Comparison of ENCODE assay signal across 8 cellular contexts in genomic region chr9:121498150-121498486, GRCh38. TPM values are rescaled to one million over a fixed set of nuclear protein-coding genes. Genes with fewer than 3 reads are reported as not detected.
DNase-seq lines count a peak whose midpoint lies in the region; ATAC-seq, FAIRE-seq and TF ChIP-seq lines count a peak whose summit lies in the region.

No MANE protein-coding gene starts in this region.

- no peak overlapping the region for H2AFZ ChIP-seq in H1 (ENCODE audit: low read length)

- H3K36me3 ChIP-seq in WERI-Rb-1 = no peaks in the 10 kb centered on the region
- H3K36me3 ChIP-seq in H1 (ENCODE audit: control insufficient read depth in 2 of 4, insufficient read depth in 4 of 4, low read length in 3 of 4) = no peaks in the 10 kb centered on the region

- no peak overlapping the region for H4K5ac ChIP-seq in H1 (ENCODE audit: insufficient read length, low read depth, low read length)

- peaks cover 2% of the 10 kb centered on the region for H3K36me3 Mint-ChIP-seq in memory B cell

- H2BK120ac ChIP-seq in H1 (replicated peaks; ENCODE audit: low read depth, low read length) = no peak overlapping the region

- ATAC-seq in GM19023 (IDR thresholded peaks at IDR 0.05; ENCODE audit: unreplicated experiment) = peak; percentile 76
- peak; percentile 77 for ATAC-seq in HG03342 (IDR thresholded peaks at IDR 0.05; ENCODE audit: unreplicated experiment)
- peak; percentile 76 for ATAC-seq in memory B cell (ENCODE audit: low read depth)

- POLR2A ChIA-PET in H1 (lab: Charles Lee; ENCODE audit: partially characterized antibody) = no interaction called here

- no peak overlapping the region for H3K4ac ChIP-seq in H1 (replicated peaks; ENCODE audit: insufficient read length, low read depth, low read length)

- H3K4me3 Mint-ChIP-seq in memory B cell = peak overlapping the region; percentile 79

- H4K91ac ChIP-seq in H1 (replicated peaks; ENCODE audit: insufficient read length, low read length) = no peak overlapping the region

- H2AK5ac ChIP-seq in H1 (ENCODE audit: low read depth, low read length) = no peak overlapping the region

- peaks cover 0 to 3% of the 10 kb centered on the region in 2 experiments for H4K20me1 ChIP-seq in H1 (replicated peaks in 1 of 2; ENCODE audit: control insufficient read depth in 1 of 2, insufficient read depth in 2 of 2, low read length in 2 of 2)

- DNase-seq in NCI-H2171 treated with DMSO at 0.1 percent for 48 hours (lab: John Stamatoyannopoulos, UW) (peak; percentile 92), WERI-Rb-1 (peak; percentile 89), H1 (ENCODE audit: low read depth in 1 of 2, low spot score in 2 of 2) (no peak), memory B cell (ENCODE audit: low spot score in 2 of 2) (peak; percentile 69 to 75), stromal cell of bone marrow (ENCODE audit: low read depth) (peak; percentile 52)

- H3K27me3 Mint-ChIP-seq in memory B cell = peaks cover 24% of the 10 kb centered on the region

- no peak overlapping the region for H3K9ac ChIP-seq in H1 (replicated peaks in 1 of 4; ENCODE audit: extremely low read depth in 1 of 4, low read depth in 3 of 4, low read length in 3 of 4)

- TF ChIP-seq RAD21 in H1 (IDR thresholded peaks at IDR 0.05 in 1 of 2, conservative IDR thresholded peaks at IDR 0.05 in 1 of 2; ENCODE audit: low read depth in 2 of 2, low read length in 2 of 2) = peak; percentile 32 to 57

- peaks cover 0 to 20% (median 4%) of the 10 kb centered on the region in 4 experiments; a peak in 6 of 7 replicates for H3K4me1 ChIP-seq in H1 (replicated peaks in 1 of 4; ENCODE audit: control insufficient read depth in 3 of 4, insufficient read depth in 4 of 4, low read length in 3 of 4)

- H3K9me3 ChIP-seq in WERI-Rb-1 (ENCODE audit: severe bottlenecking) (peaks cover 6% of the 10 kb centered on the region), H1 (ENCODE audit: insufficient read depth in 2 of 2, low read depth in 1 of 2, low read length in 1 of 2) (no peaks in the 10 kb centered on the region; a peak in 1 of 4 replicates)

- H3K23ac ChIP-seq in H1 (ENCODE audit: insufficient read length) = no peak overlapping the region

- CTCF ChIA-PET in H1 (lab: Charles Lee; ENCODE audit: partially characterized antibody) = interaction anchor here (0.6 to 5.5 kb wide), 35 partner anchors 9 to 492 kb away, joined by 3 to 38 read pairs (median 4); no protein-coding TSS in a partner anchor

- no peak overlapping the region for H3K27ac Mint-ChIP-seq in memory B cell

- H3K79me1 ChIP-seq in H1 (ENCODE audit: low read depth, low read length) = no peaks in the 10 kb centered on the region

- peaks cover 31% of the 10 kb centered on the region for H3K4me1 Mint-ChIP-seq in memory B cell

- no peak overlapping the region for H3K56ac ChIP-seq in H1 (replicated peaks; ENCODE audit: insufficient read length, low read depth, low read length)

- no peak overlapping the region for H2BK12ac ChIP-seq in H1 (ENCODE audit: low read depth, low read length)

- no peak overlapping the region for H2BK20ac ChIP-seq in H1 (ENCODE audit: low read length)

- TF ChIP-seq CTCF in C4-2B (conservative IDR thresholded peaks at IDR 0.05) (peak; percentile 83), WERI-Rb-1 (IDR thresholded peaks at IDR 0.05; ENCODE audit: low read depth, low read length) (peak; percentile 80), H1 (IDR thresholded peaks at IDR 0.05; ENCODE audit: control extremely low read depth in 1 of 3, insufficient read depth in 1 of 3, low read depth in 1 of 3, low read length in 3 of 3) (peak in 2 of 3 experiments; percentile 64 to 81; a peak in 3 of 4 replicates)

- peak; percentile 90 for FAIRE-seq in H1 (lab: Jason Lieb, UNC)

- no peaks in the 10 kb centered on the region for H3K79me2 ChIP-seq in H1 (ENCODE audit: control insufficient read depth in 1 of 2, insufficient read depth in 2 of 2, low read length in 2 of 2)

- no peak overlapping the region for H2BK15ac ChIP-seq in H1 (ENCODE audit: low read length)

- H3K27ac ChIP-seq in C4-2B = no peak overlapping the region
- no peak overlapping the region for H3K27ac ChIP-seq in WERI-Rb-1
- no peak overlapping the region for H3K27ac ChIP-seq in H1 (ENCODE audit: low read depth, low read length)

- TF ChIP-seq POLR2A in H1 (IDR thresholded peaks at IDR 0.05; ENCODE audit: control extremely low read depth in 1 of 2, low read depth in 2 of 2, low read length in 2 of 2) = no peak

- H4K8ac ChIP-seq in H1 (ENCODE audit: extremely low read depth, insufficient read depth, low read length) = no peak overlapping the region

- 19% methylated on average over 4 of the region's 4 CpGs; no CpG with 5 or more reads in 1 of the 2 experiments for WGBS in H1 (ENCODE audit: extremely low coverage in 1 of 2, insufficient coverage in 1 of 2, insufficient read length in 1 of 2, insufficient replicate concordance in 2 of 2, low coverage in 1 of 2, low lambda C conversion rate in 2 of 2, missing lambda C conversion rate in 1 of 2), 2 experiments

- no peak overlapping the region for H3K18ac ChIP-seq in H1 (ENCODE audit: extremely low read depth, low read length)

- H3K27me3 ChIP-seq in WERI-Rb-1 (ENCODE audit: insufficient read depth, low read depth, severe bottlenecking) (peaks cover 38% of the 10 kb centered on the region), H1 (replicated peaks in 1 of 4; ENCODE audit: control insufficient read depth in 3 of 4, extremely low read depth in 1 of 4, insufficient read depth in 3 of 4, low read length in 3 of 4) (peaks cover 20 to 45% (median 36%) of the 10 kb centered on the region in 4 experiments)

- H2BK5ac ChIP-seq in H1 (ENCODE audit: low read depth, low read length) = no peak overlapping the region

- peak overlapping the region; percentile 74 to 99 for H3K4me2 ChIP-seq in H1 (ENCODE audit: insufficient read depth in 1 of 2, low read depth in 2 of 2, low read length in 2 of 2)

- peaks cover 15% of the 10 kb centered on the region; the same call in 1 of the 2 replicates for H3K23me2 ChIP-seq in H1 (ENCODE audit: low read depth, low read length)

- peaks cover 2% of the 10 kb centered on the region for H3K9me3 Mint-ChIP-seq in memory B cell

- no peak overlapping the region for H3K14ac ChIP-seq in H1 (ENCODE audit: insufficient read length)

- no peak for TF ChIP-seq EP300 in H1 (IDR thresholded peaks at IDR 0.05; ENCODE audit: borderline replicate concordance in 1 of 2, low read depth in 2 of 2, low read length in 2 of 2)

- H3K4me3 ChIP-seq in WERI-Rb-1 (ENCODE audit: low read depth, low read length) = peak overlapping the region; percentile 59
- H3K4me3 ChIP-seq in H1 (ENCODE audit: extremely low read depth in 1 of 4, insufficient read depth in 2 of 4, low read depth in 3 of 4, low read length in 4 of 4) = peak overlapping the region in 2 of 4 experiments; percentile 53 to 64; a peak in 4 of 8 replicates

TF ChIP-seq in H1, 55 proteins besides CTCF, POLR2A, EP300 and RAD21:
- TF ChIP-seq SIRT6 (IDR thresholded peaks at IDR 0.05; ENCODE audit: low read length) (no peak), TBP (IDR thresholded peaks at IDR 0.05; ENCODE audit: low read depth, low read length) (no peak), GABPA (IDR thresholded peaks at IDR 0.05; ENCODE audit: borderline replicate concordance, insufficient read depth, low read length) (no peak), JUND (IDR thresholded peaks at IDR 0.05; ENCODE audit: low read length) (no peak)

RNA-seq across cellular contexts. Expression of gene GGTA1, which starts 1.5 kb away (rescaled TPM):
- not detected in 2 replicates for total RNA-seq in H1 (2021; fragmentation: NEBNext Ultra II Directional; extraction: Animal tissue kit (Norgen Biotek cat#: 25700))
- polyA plus RNA-seq in H1 (2011; rRNA removed) = not detected in 2 replicates
- polyA plus RNA-seq in H1 (2011; cell fraction: cytosol; rRNA removed) = not detected
- polyA plus RNA-seq in H1 (2011; cell fraction: nucleus; rRNA removed) = not detected
- not detected in 4 replicates for polyA plus RNA-seq in H1 (2012, experiment 1 of 2)
- not detected for polyA plus RNA-seq in H1 (2012, experiment 2 of 2)
- not detected for polyA plus RNA-seq in H1 (2013, experiment 1 of 2)
- not detected for polyA plus RNA-seq in H1 (2013, experiment 2 of 2)
- not detected in 2 replicates for polyA minus RNA-seq in H1 (2011; rRNA and poly(A)+ RNA removed)
- not detected for polyA minus RNA-seq in H1 (2011; cell fraction: cytosol; rRNA and poly(A)+ RNA removed)
- polyA minus RNA-seq in H1 (2011; cell fraction: nucleus; rRNA and poly(A)+ RNA removed) = not detected

Comparison
In these comparisons a context has a peak if more than half of its experiments do, and no peak if none do; other contexts are left out.
1. DNase-seq: peak in NCI-H2171 treated with DMSO at 0.1 percent for 48 hours (single experiment), WERI-Rb-1 (single experiment), memory B cell (2 of 2) and stromal cell of bone marrow (single experiment); none in H1 (0 of 2).
2. Peak in every context shown above with its lines, with median percentiles within 50 percentile points of each other: CTCF ChIP-seq and ATAC-seq.